ENCODE assay signal across 11 cellular contexts in the genomic region with DNA sequence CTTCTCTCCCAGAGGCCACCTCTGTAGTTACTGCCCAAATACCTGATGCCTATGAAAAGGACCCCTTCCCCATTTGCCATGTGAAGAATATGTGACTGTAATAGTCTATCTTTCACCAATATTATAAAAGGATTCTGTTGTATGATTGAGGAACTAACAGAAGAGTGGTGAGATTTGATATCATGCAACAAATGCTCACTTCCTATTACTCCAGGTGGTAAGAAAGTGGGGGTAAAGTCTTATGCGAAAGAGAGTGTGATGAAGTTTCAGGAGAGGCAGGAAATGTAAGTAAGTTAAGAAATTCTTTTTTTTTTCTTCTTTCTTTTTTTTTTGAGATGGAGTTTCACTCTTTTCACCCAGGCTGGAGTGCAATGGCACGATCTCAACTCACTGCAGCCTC. TPM values are rescaled to one million over a fixed set of nuclear protein-coding genes. Genes with fewer than 3 reads are reported as not detected.
DNase-seq lines count a peak whose midpoint lies in the region; ATAC-seq lines count a peak whose summit lies in the region.
"Had no signal": no experiment of that assay in that cellular context is flagged by ENCODE, and none has a peak within 500 bp of the region (broad histone marks: within the 10 kb centered on the region; RNA-seq: fewer than 3 reads in every experiment).

No MANE protein-coding gene starts in this region.

- no peak overlapping the region for H3K4ac ChIP-seq in trophoblast cell (ENCODE audit: low read depth, low read length)

- H2AFZ ChIP-seq in trophoblast cell (ENCODE audit: insufficient read depth, low read length, poor library complexity): no peak overlapping the region

- H2BK12ac ChIP-seq in trophoblast cell (ENCODE audit: low read length): peak overlapping the region; percentile 60

- peak overlapping the region; percentile 11 for H4K91ac ChIP-seq in trophoblast cell (ENCODE audit: low read depth, low read length)

- no peaks in the 10 kb centered on the region for H3K36me3 ChIP-seq in SJSA1
- no peaks in the 10 kb centered on the region for H3K36me3 ChIP-seq in trophoblast cell (ENCODE audit: control insufficient read depth in 1 of 2, insufficient read depth in 2 of 2, low read length in 2 of 2)
- H3K36me3 ChIP-seq: heart left ventricle had no signal

- H3K4me1 ChIP-seq in SJSA1 (replicated peaks): peaks cover 33% of the 10 kb centered on the region
- peaks cover 2 to 6% of the 10 kb centered on the region in 2 experiments for H3K4me1 ChIP-seq in trophoblast cell (ENCODE audit: control insufficient read depth in 1 of 2, insufficient read depth in 2 of 2, low read length in 2 of 2)
- H3K4me1 ChIP-seq: testis had no signal

- no peak overlapping the region for H3K9ac ChIP-seq in trophoblast cell (ENCODE audit: low read length)

- no peak overlapping the region for H3K14ac ChIP-seq in trophoblast cell (ENCODE audit: low read length)

- H2BK5ac ChIP-seq in trophoblast cell (ENCODE audit: low read depth, low read length, poor library complexity): no peak overlapping the region

- H3K27ac ChIP-seq in SJSA1 (peak overlapping the region; percentile 95), trophoblast cell (ENCODE audit: low read depth, low read length) (no peak overlapping the region)
- H3K27ac ChIP-seq: testis had no signal

- no peak overlapping the region for H3K23ac ChIP-seq in trophoblast cell (ENCODE audit: low read length)

- no peak overlapping the region for H4K8ac ChIP-seq in trophoblast cell (ENCODE audit: low read depth, low read length)

- no peaks in the 10 kb centered on the region for H3K27me3 ChIP-seq in SJSA1 (replicated peaks)
- no peaks in the 10 kb centered on the region for H3K27me3 ChIP-seq in trophoblast cell (ENCODE audit: insufficient read depth, low read length)
- H3K27me3 ChIP-seq: heart left ventricle, testis had no signal

- ATAC-seq in GM18907 (IDR thresholded peaks at IDR 0.05; ENCODE audit: unreplicated experiment) (peak; percentile 36), HG03095 (IDR thresholded peaks at IDR 0.05; ENCODE audit: unreplicated experiment) (peak; percentile 34), HG03520 (IDR thresholded peaks at IDR 0.05; ENCODE audit: unreplicated experiment) (no peak), HG02885 (IDR thresholded peaks at IDR 0.05; ENCODE audit: poor library complexity, unreplicated experiment) (no peak)
- ATAC-seq: heart left ventricle had no signal

- no peaks in the 10 kb centered on the region for H3K79me2 ChIP-seq in trophoblast cell (ENCODE audit: control insufficient read depth, insufficient read depth, low read length, poor library complexity)

- H3K9me3 ChIP-seq in SJSA1 (replicated peaks) (no peaks in the 10 kb centered on the region), trophoblast cell (ENCODE audit: insufficient read depth, low read depth, low read length) (no peaks in the 10 kb centered on the region)
- H3K9me3 ChIP-seq: heart left ventricle, testis had no signal

- H3K79me1 ChIP-seq in trophoblast cell (ENCODE audit: low read length): peaks cover 10% of the 10 kb centered on the region

- no peak overlapping the region for H3K4me2 ChIP-seq in trophoblast cell (ENCODE audit: low read length)

- H3K4me3 ChIP-seq in SJSA1: no peak overlapping the region
- no peak overlapping the region for H3K4me3 ChIP-seq in trophoblast cell (ENCODE audit: low read depth, low read length)
- H3K4me3 ChIP-seq: heart left ventricle, testis had no signal

- H2AK5ac ChIP-seq in trophoblast cell (ENCODE audit: low read length): no peak overlapping the region

- WGBS in trophoblast cell (ENCODE audit: extremely low coverage, insufficient coverage, insufficient read length): no CpG with 5 or more reads among the region's 2 CpGs

- H3K18ac ChIP-seq in trophoblast cell (ENCODE audit: low read length): no peak overlapping the region

- H4K12ac ChIP-seq in trophoblast cell (ENCODE audit: low read depth, low read length): no peak overlapping the region

- peak overlapping the region; percentile 84 for H2BK120ac ChIP-seq in trophoblast cell (ENCODE audit: insufficient read depth, low read length, poor library complexity)

- DNase-seq in SJSA1 (ENCODE audit: low read depth in 1 of 2, low spot score in 2 of 2) (no peak), trophoblast cell (no peak), RKO (ENCODE audit: low spot score) (no peak), mucosa of gallbladder (ENCODE audit: low spot score) (no peak)
- DNase-seq: CD8-positive, alpha-beta memory T cell; heart left ventricle; testis had no signal

RNA-seq across cellular contexts. Expression of gene RAP2B, which starts 24.4 kb away (rescaled TPM):
- 20.9 and 21.7 TPM in 2 replicates for total RNA-seq in SJSA1 (2014; rRNA removed; shearing (Covaris generic))
- polyA plus RNA-seq in trophoblast cell (2013): 12.1 and 13.1 TPM in 2 replicates
- total RNA-seq in mucosa of gallbladder: 14.5 TPM

Comparison
In these comparisons a context has a peak if more than half of its experiments do, and no peak if none do; other contexts are left out.
1. ATAC-seq: peak in GM18907 (single experiment) and HG03095 (single experiment); none in HG03520 (single experiment) and HG02885 (single experiment).